ENCODE assay signal across 2 cellular contexts in genomic region chrX:69564665-69565064, GRCh38.
TF ChIP-seq lines count a peak whose summit lies in the region.

No MANE protein-coding gene starts in this region.

TF ChIP-seq in GM23338, 12 proteins besides CTCF, POLR2A, EP300 and RAD21:
- TF ChIP-seq ZNF462 (CRISPR knock-in tag; IDR thresholded peaks at IDR 0.05) = no peak
- TF ChIP-seq ZNF331 (CRISPR knock-in tag; IDR thresholded peaks at IDR 0.05; ENCODE audit: low read depth) = no peak
- TF ChIP-seq EZH2 (IDR thresholded peaks at IDR 0.05; ENCODE audit: low read depth, unreplicated experiment) = no peak
- no peak for TF ChIP-seq POLR2AphosphoS5 (IDR thresholded peaks at IDR 0.05; ENCODE audit: low read depth)
- no peak for TF ChIP-seq REST (IDR thresholded peaks at IDR 0.05; ENCODE audit: unreplicated experiment)
- no peak for TF ChIP-seq JUNB (IDR thresholded peaks at IDR 0.05; ENCODE audit: unreplicated experiment)
- no peak for TF ChIP-seq STAT1 (IDR thresholded peaks at IDR 0.05; ENCODE audit: unreplicated experiment)
- no peak for TF ChIP-seq CREB1 (CRISPR knock-in tag; IDR thresholded peaks at IDR 0.05; ENCODE audit: low read depth)
- no peak for TF ChIP-seq NANOG (IDR thresholded peaks at IDR 0.05; ENCODE audit: borderline replicate concordance)

TF ChIP-seq in WTC11, 78 proteins besides CTCF, POLR2A, EP300 and RAD21 (continued from another document):
- TF ChIP-seq, protein P1, sequence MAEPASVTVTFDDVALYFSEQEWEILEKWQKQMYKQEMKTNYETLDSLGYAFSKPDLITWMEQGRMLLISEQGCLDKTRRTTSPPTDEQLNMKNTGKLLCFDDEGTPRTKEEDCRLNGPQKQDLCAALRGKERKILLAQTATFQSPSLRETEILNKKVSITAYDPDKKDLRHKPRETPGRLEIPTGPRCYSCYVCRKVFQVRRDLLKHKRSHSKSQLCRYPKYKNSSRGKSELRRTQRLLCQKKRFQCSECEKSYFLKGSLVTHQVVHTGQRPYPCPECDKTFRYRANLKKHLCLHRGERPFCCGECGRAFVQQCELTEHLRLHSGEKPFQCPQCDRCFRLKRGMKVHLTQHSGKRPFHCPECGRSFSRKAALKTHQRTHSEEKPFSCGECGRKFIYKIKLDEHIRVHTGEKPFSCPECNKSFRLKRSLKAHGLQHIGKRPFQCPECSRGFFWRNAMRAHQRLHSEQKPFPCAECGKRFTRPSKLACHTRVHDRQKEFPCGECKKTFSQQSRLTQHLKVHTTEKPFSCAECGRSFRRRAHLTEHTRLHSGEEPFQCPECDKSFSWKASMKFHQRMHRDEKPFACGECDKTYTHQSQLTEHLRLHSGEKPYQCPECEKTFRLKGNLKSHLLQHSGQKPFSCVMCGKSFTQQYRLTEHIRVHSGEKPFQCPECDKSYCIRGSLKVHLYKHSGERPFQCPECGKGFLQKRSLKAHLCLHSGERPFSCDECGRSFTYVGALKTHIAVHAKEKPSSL (CRISPR knock-in tag; conservative IDR thresholded peaks at IDR 0.05) = no peak
- TF ChIP-seq, protein P2, sequence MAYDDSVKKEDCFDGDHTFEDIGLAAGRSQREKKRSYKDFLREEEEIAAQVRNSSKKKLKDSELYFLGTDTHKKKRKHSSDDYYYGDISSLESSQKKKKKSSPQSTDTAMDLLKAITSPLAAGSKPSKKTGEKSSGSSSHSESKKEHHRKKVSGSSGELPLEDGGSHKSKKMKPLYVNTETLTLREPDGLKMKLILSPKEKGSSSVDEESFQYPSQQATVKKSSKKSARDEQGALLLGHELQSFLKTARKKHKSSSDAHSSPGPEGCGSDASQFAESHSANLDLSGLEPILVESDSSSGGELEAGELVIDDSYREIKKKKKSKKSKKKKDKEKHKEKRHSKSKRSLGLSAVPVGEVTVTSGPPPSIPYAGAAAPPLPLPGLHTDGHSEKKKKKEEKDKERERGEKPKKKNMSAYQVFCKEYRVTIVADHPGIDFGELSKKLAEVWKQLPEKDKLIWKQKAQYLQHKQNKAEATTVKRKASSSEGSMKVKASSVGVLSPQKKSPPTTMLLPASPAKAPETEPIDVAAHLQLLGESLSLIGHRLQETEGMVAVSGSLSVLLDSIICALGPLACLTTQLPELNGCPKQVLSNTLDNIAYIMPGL (CRISPR knock-in tag; IDR thresholded peaks at IDR 0.05) = no peak
- TF ChIP-seq NFE2L1 (CRISPR knock-in tag; IDR thresholded peaks at IDR 0.05) = no peak
- TF ChIP-seq OVOL2 (CRISPR knock-in tag; IDR thresholded peaks at IDR 0.05; ENCODE audit: borderline replicate concordance) = no peak
- TF ChIP-seq TCF7 (CRISPR knock-in tag; IDR thresholded peaks at IDR 0.05; ENCODE audit: low read depth) = no peak
- no peak for TF ChIP-seq ZNF532 (CRISPR knock-in tag; IDR thresholded peaks at IDR 0.05; ENCODE audit: borderline replicate concordance)
- TF ChIP-seq ZNF317 (CRISPR knock-in tag; IDR thresholded peaks at IDR 0.05; ENCODE audit: borderline replicate concordance, low read depth) = no peak
- TF ChIP-seq EMX1 (CRISPR knock-in tag; IDR thresholded peaks at IDR 0.05) = no peak
- no peak for TF ChIP-seq TP53 (CRISPR knock-in tag; IDR thresholded peaks at IDR 0.05)
- TF ChIP-seq ESRRA (CRISPR knock-in tag; IDR thresholded peaks at IDR 0.05; ENCODE audit: borderline replicate concordance) = no peak
- no peak for TF ChIP-seq ZNF416 (CRISPR knock-in tag; IDR thresholded peaks at IDR 0.05)
